In genomic region chr18:79246309-79247108, GRCh38 we compare ENCODE assay signal across 8 cellular contexts.
DNase-seq lines count a peak whose midpoint lies in the region; ATAC-seq and TF ChIP-seq lines count a peak whose summit lies in the region.

No MANE protein-coding gene starts in this region.

- ATAC-seq in GM19467 (IDR thresholded peaks at IDR 0.05; ENCODE audit: unreplicated experiment) (peak; percentile 98), HG03565 (IDR thresholded peaks at IDR 0.05; ENCODE audit: unreplicated experiment) (peak; percentile 96), natural killer cell (peak; percentile 94 to 100 (median 99))
- ATAC-seq in stimulated activated memory B cell treated with anti-CD40 and anti-IgM and Interleukin-4, amounts not matched to agents 10 μg/mL and 1 μg/mL and 100 μg/mL, for 72 hours, result peak; percentile 98

- peak overlapping the region; percentile 48 for H3K27ac ChIP-seq in OCI-LY3 (ENCODE audit: low read length)

- H3K4me1 Mint-ChIP-seq in natural killer cell, result peaks cover 19 to 21% of the 10 kb centered on the region in 2 donors
- peaks cover 14% of the 10 kb centered on the region for H3K4me1 Mint-ChIP-seq in stimulated activated memory B cell treated with anti-CD40 and anti-IgM and Interleukin-4, amounts not matched to agents 10 μg/mL and 1 μg/mL and 100 μg/mL, for 72 hours

- H3K4me3 ChIP-seq in OCI-LY3 (ENCODE audit: low read length) (peak overlapping the region; percentile 73), epithelial cell of proximal tubule (ENCODE audit: low read depth, low read length) (no peak overlapping the region)

- intact Hi-C loops in natural killer cell (cut with micrococcal nuclease), result loop anchor here (1.0 to 10.0 kb wide), 2 partner anchors 262 to 371 kb away; no protein-coding TSS in a partner anchor

- H2AFZ ChIP-seq in OCI-LY3 (ENCODE audit: low read depth, low read length), result peak overlapping the region; percentile 49; the same call in 1 of the 2 replicates

- peak overlapping the region in 1 of 2 donors; percentile 61 for H3K27ac Mint-ChIP-seq in natural killer cell
- peak overlapping the region; percentile 81 for H3K27ac Mint-ChIP-seq in stimulated activated memory B cell treated with anti-CD40 and anti-IgM and Interleukin-4, amounts not matched to agents 10 μg/mL and 1 μg/mL and 100 μg/mL, for 72 hours

- peak overlapping the region; percentile 88 for H3K4me2 ChIP-seq in OCI-LY3 (ENCODE audit: low read length)

- no peaks in the 10 kb centered on the region for H3K36me3 ChIP-seq in OCI-LY3 (replicated peaks; ENCODE audit: low read depth, low read length)

- no peaks in the 10 kb centered on the region for H3K27me3 ChIP-seq in OCI-LY3 (ENCODE audit: low read depth, low read length)

- H3K27me3 Mint-ChIP-seq in natural killer cell (ENCODE audit: low read depth in 2 of 2), result no peaks in the 10 kb centered on the region
- no peaks in the 10 kb centered on the region for H3K27me3 Mint-ChIP-seq in stimulated activated memory B cell treated with anti-CD40 and anti-IgM and Interleukin-4, amounts not matched to agents 10 μg/mL and 1 μg/mL and 100 μg/mL, for 72 hours

- H3K36me3 Mint-ChIP-seq in natural killer cell, result no peaks in the 10 kb centered on the region
- no peaks in the 10 kb centered on the region for H3K36me3 Mint-ChIP-seq in stimulated activated memory B cell treated with anti-CD40 and anti-IgM and Interleukin-4, amounts not matched to agents 10 μg/mL and 1 μg/mL and 100 μg/mL, for 72 hours

- H3K79me2 ChIP-seq in OCI-LY3 (ENCODE audit: low read length), result no peaks in the 10 kb centered on the region

- peak overlapping the region; percentile 31 for H3K4me3 Mint-ChIP-seq in natural killer cell
- H3K4me3 Mint-ChIP-seq in stimulated activated memory B cell treated with anti-CD40 and anti-IgM and Interleukin-4, amounts not matched to agents 10 μg/mL and 1 μg/mL and 100 μg/mL, for 72 hours, result peak overlapping the region; percentile 77

- peak; percentile 39 for DNase-seq in COLO829 (ENCODE audit: low spot score)
- peak; percentile 67 for DNase-seq in activated T-cell treated with anti-CD3 and anti-CD28 coated beads for 24 hours (ENCODE audit: low read depth)
- DNase-seq in epithelial cell of proximal tubule (ENCODE audit: low read depth), result no peak
- peak; percentile 73 for DNase-seq in natural killer cell

- peaks cover 18% of the 10 kb centered on the region for H3K4me1 ChIP-seq in OCI-LY3 (ENCODE audit: low read length)

- H3K9me3 ChIP-seq in OCI-LY3 (ENCODE audit: insufficient read depth, low read length), result no peaks in the 10 kb centered on the region

- peak; percentile 100 for TF ChIP-seq CTCF in OCI-LY3 (IDR thresholded peaks at IDR 0.05; ENCODE audit: low read depth, low read length)
- peak; percentile 96 for TF ChIP-seq CTCF in epithelial cell of proximal tubule (conservative IDR thresholded peaks at IDR 0.05; ENCODE audit: low read depth, low read length)
- TF ChIP-seq CTCF in natural killer cell (IDR thresholded peaks at IDR 0.05), result peak; percentile 97

- H3K9ac ChIP-seq in OCI-LY3 (ENCODE audit: low read length), result peak overlapping the region; percentile 47

- no peaks in the 10 kb centered on the region for H3K9me3 Mint-ChIP-seq in natural killer cell
- no peaks in the 10 kb centered on the region for H3K9me3 Mint-ChIP-seq in stimulated activated memory B cell treated with anti-CD40 and anti-IgM and Interleukin-4, amounts not matched to agents 10 μg/mL and 1 μg/mL and 100 μg/mL, for 72 hours

- H4K20me1 ChIP-seq in OCI-LY3 (ENCODE audit: insufficient read depth, low read length), result peaks cover 3% of the 10 kb centered on the region; the same call in 1 of the 2 replicates
